ENCODE assay signal across 10 cellular contexts in genomic region chr22:46078241-46079092, GRCh38.
DNase-seq lines count a peak whose midpoint lies in the region; ATAC-seq lines count a peak whose summit lies in the region.
"Had no signal": no experiment of that assay in that cellular context is flagged by ENCODE, and none has a peak within 500 bp of the region (broad histone marks: within the 10 kb centered on the region; RNA-seq: fewer than 3 reads in every experiment).

No MANE protein-coding gene starts in this region.

- H3K27me3 ChIP-seq in H7 (ENCODE audit: control insufficient read depth, insufficient read depth, low read length) (peaks cover 5% of the 10 kb centered on the region), SJSA1 (replicated peaks) (0 out of 2 replicates have a peak, but pooled peaks cover 4% of the 10 kb centered on the region)

- H3K27me3 Mint-ChIP-seq in activated naive CD4-positive, alpha-beta T cell treated with anti-CD3 and anti-CD28 coated beads for 36 hours (ENCODE audit: low read depth), result no peaks in the 10 kb centered on the region

- no peak overlapping the region for H3K27ac Mint-ChIP-seq in activated naive CD4-positive, alpha-beta T cell treated with anti-CD3 and anti-CD28 coated beads for 36 hours
- H3K27ac Mint-ChIP-seq: T-helper 1 cell treated with Interleukin-12 subunit alpha and Interleukin-12 subunit beta and Interleukin-4 antibody, amounts not matched to agents 30 μg/mL and 1 μg/mL, for 36 hours had no signal

- CTCF ChIA-PET in activated naive CD4-positive, alpha-beta T cell treated with anti-CD3 and anti-CD28 coated beads for 36 hours (lab: Charles Lee), result no interaction called here

- H3K4me1 Mint-ChIP-seq in activated naive CD4-positive, alpha-beta T cell treated with anti-CD3 and anti-CD28 coated beads for 36 hours (ENCODE audit: low read depth), result peaks cover 34% of the 10 kb centered on the region

- no peaks in the 10 kb centered on the region for H3K9me3 Mint-ChIP-seq in activated naive CD4-positive, alpha-beta T cell treated with anti-CD3 and anti-CD28 coated beads for 36 hours
- H3K9me3 Mint-ChIP-seq: T-helper 1 cell treated with Interleukin-12 subunit alpha and Interleukin-12 subunit beta and Interleukin-4 antibody, amounts not matched to agents 30 μg/mL and 1 μg/mL, for 36 hours had no signal

- H3K4me3 ChIP-seq in H7 (ENCODE audit: insufficient read depth, low read depth, low read length), result no peak overlapping the region
- H3K4me3 ChIP-seq in SJSA1, result peak overlapping the region; percentile 88
- peak overlapping the region; percentile 46 to 94 (median 70) for H3K4me3 ChIP-seq in skin epidermis

- H3K9me3 ChIP-seq in SJSA1 (replicated peaks), result no peaks in the 10 kb centered on the region

- no peak for ATAC-seq in stimulated activated naive CD8-positive, alpha-beta T cell treated with anti-CD3 and anti-CD28 coated beads, Interleukin-15, Interleukin-2, amounts not matched to agents 100 U/mL and 50 U/mL, for 24 hours

- H3K4me3 Mint-ChIP-seq in activated naive CD4-positive, alpha-beta T cell treated with anti-CD3 and anti-CD28 coated beads for 36 hours, result no peak overlapping the region
- H3K4me3 Mint-ChIP-seq: T-helper 1 cell treated with Interleukin-12 subunit alpha and Interleukin-12 subunit beta and Interleukin-4 antibody, amounts not matched to agents 30 μg/mL and 1 μg/mL, for 36 hours had no signal

- no peaks in the 10 kb centered on the region for H3K36me3 ChIP-seq in H7 (replicated peaks; ENCODE audit: control insufficient read depth, insufficient read depth, low read length)
- peaks cover 97% of the 10 kb centered on the region for H3K36me3 ChIP-seq in SJSA1

- peaks cover 61% of the 10 kb centered on the region for H3K4me1 ChIP-seq in SJSA1 (replicated peaks)

- intact Hi-C loops in activated naive CD4-positive, alpha-beta T cell treated with anti-CD3 and anti-CD28 coated beads for 36 hours (cut with micrococcal nuclease), result no loop called here

- H3K36me3 Mint-ChIP-seq in activated naive CD4-positive, alpha-beta T cell treated with anti-CD3 and anti-CD28 coated beads for 36 hours (ENCODE audit: low read depth), result no peaks in the 10 kb centered on the region

- DNase-seq in H7, result peak; percentile 76
- DNase-seq in SJSA1 (ENCODE audit: low read depth in 1 of 2, low spot score in 2 of 2), result peak; percentile 95 to 96
- peak; percentile 80 for DNase-seq in glomerular visceral epithelial cell (ENCODE audit: extremely low spot score)
- no peak for DNase-seq in stimulated activated naive CD4-positive, alpha-beta T cell (lab: John Stamatoyannopoulos, UW)
- DNase-seq in activated naive CD4-positive, alpha-beta T cell treated with anti-CD3 and anti-CD28 coated beads for 36 hours, result no peak
- no peak for DNase-seq in iPS-NIHi11 (ENCODE audit: low spot score)
- no peak for DNase-seq in stimulated activated naive CD8-positive, alpha-beta T cell treated with anti-CD3 and anti-CD28 coated beads, Interleukin-15, Interleukin-2, amounts not matched to agents 100 U/mL and 50 U/mL, for 24 hours
- DNase-seq: stimulated activated CD8-positive, alpha-beta memory T cell treated with anti-CD3 and anti-CD28 coated beads, Interleukin-4, amount 100 ng/mL, for 48 hours had no signal

- H3K27ac ChIP-seq in SJSA1, result peak overlapping the region; percentile 92
- H3K27ac ChIP-seq in skin epidermis, result peak overlapping the region; percentile 61 to 100 (median 98)

Comparison
In these comparisons a context has a peak if more than half of its experiments do, and no peak if none do; other contexts are left out.
1. DNase-seq: peak in H7 (single experiment), SJSA1 (2 of 2) and glomerular visceral epithelial cell (single experiment); none in stimulated activated naive CD4-positive, alpha-beta T cell (0 of 6), activated naive CD4-positive, alpha-beta T cell treated with anti-CD3 and anti-CD28 coated beads for 36 hours (single experiment), iPS-NIHi11 (single experiment) and stimulated activated naive CD8-positive, alpha-beta T cell treated with anti-CD3 and anti-CD28 coated beads, Interleukin-15, Interleukin-2, amounts not matched to agents 100 U/mL and 50 U/mL, for 24 hours (single experiment).